Comparison of ENCODE assay signal across 8 cellular contexts in genomic region chr11:64810891-64811272, GRCh38. TPM values are rescaled to one million over a fixed set of nuclear protein-coding genes. Genes with fewer than 3 reads are reported as not detected.
A peak's percentile ranks its signal among the peaks of the same experiment; 100 is the strongest.
DNase-seq lines count a peak whose midpoint lies in the region; FAIRE-seq and TF ChIP-seq lines count a peak whose summit lies in the region.

No MANE protein-coding gene starts in this region.

- H3K4me1 ChIP-seq in OCI-LY7 (ENCODE audit: insufficient read depth, low read length, poor library complexity, severe bottlenecking) (peaks cover 45% of the 10 kb centered on the region), mucosa of rectum (ENCODE audit: control insufficient read depth in 2 of 2, insufficient read depth in 2 of 2, low read length in 2 of 2) (peaks cover 9 to 10% of the 10 kb centered on the region in 2 donors)

- H3K4me2 ChIP-seq in OCI-LY7 (ENCODE audit: low read length), result peak overlapping the region; percentile 97

- H3K27me3 ChIP-seq in mucosa of rectum (ENCODE audit: control insufficient read depth in 2 of 2, insufficient read depth in 2 of 2, low read length in 2 of 2), result no peaks in the 10 kb centered on the region

- no TSS peak for BruUV-seq in OCI-LY7 (replicated peaks; lab: Mats Ljungman, UMichigan)

- no peak overlapping the region for H3K9ac ChIP-seq in mucosa of rectum (ENCODE audit: low read depth in 1 of 2, low read length in 2 of 2)

- no peaks in the 10 kb centered on the region for H4K20me1 ChIP-seq in OCI-LY7 (ENCODE audit: insufficient read depth, low read length)

- H3K4me3 ChIP-seq in OCI-LY7 (ENCODE audit: low read depth, low read length, poor library complexity, severe bottlenecking) (peak overlapping the region; percentile 96), coronary artery (peak overlapping the region; percentile 91), mucosa of rectum (ENCODE audit: low read length in 2 of 2) (peak overlapping the region; percentile 79 to 80)

- no peak for TF ChIP-seq CTCF in OCI-LY7 (conservative IDR thresholded peaks at IDR 0.05; ENCODE audit: low read length)
- no peak for TF ChIP-seq CTCF in coronary artery (IDR thresholded peaks at IDR 0.05)

- H3K79me2 ChIP-seq in OCI-LY7 (ENCODE audit: insufficient read depth, low read depth, low read length), result peaks cover 16% of the 10 kb centered on the region

- peaks cover 26% of the 10 kb centered on the region; the same call in 1 of the 2 replicates for H3K36me3 ChIP-seq in OCI-LY7 (ENCODE audit: insufficient read depth, low read length)
- H3K36me3 ChIP-seq in mucosa of rectum (ENCODE audit: control insufficient read depth in 2 of 2, insufficient read depth in 2 of 2, low read length in 2 of 2), result peaks cover 0 to 7% of the 10 kb centered on the region in 2 donors

- CTCF ChIA-PET in OCI-LY7 (lab: Charles Lee; ENCODE audit: unreplicated experiment), result no interaction called here

- peak; percentile 15 for DNase-seq in stimulated activated CD8-positive, alpha-beta memory T cell treated with anti-CD3 and anti-CD28 coated beads, Interleukin-12 subunit alpha, Interleukin-12 subunit beta, amount 100 ng/mL, for 1 hour (ENCODE audit: low read depth)
- DNase-seq in stimulated activated CD8-positive, alpha-beta memory T cell treated with anti-CD3 and anti-CD28 coated beads, Interleukin-4, amount 100 ng/mL, for 48 hours, result no peak
- DNase-seq in OCI-LY7 (ENCODE audit: low spot score), result no peak
- DNase-seq in coronary artery (ENCODE audit: low spot score), result no peak
- no peak for DNase-seq in GDM1 (lab: John Stamatoyannopoulos, UW)
- DNase-seq in urothelium cell line (ENCODE audit: low spot score), result no peak
- DNase-seq in NCI-H1105 treated with DMSO at 0.1 percent for 48 hours (lab: John Stamatoyannopoulos, UW), result no peak

- no peaks in the 10 kb centered on the region for H3K9me2 ChIP-seq in OCI-LY7 (ENCODE audit: insufficient read depth, low read length)

- H3K9me3 ChIP-seq in OCI-LY7 (ENCODE audit: low read length), result no peaks in the 10 kb centered on the region
- H3K9me3 ChIP-seq in mucosa of rectum (ENCODE audit: control insufficient read depth in 2 of 2, low read length in 2 of 2), result no peaks in the 10 kb centered on the region

- H2AFZ ChIP-seq in OCI-LY7 (ENCODE audit: low read length), result peak overlapping the region; percentile 61; the same call in 1 of the 2 replicates

- H3K27ac ChIP-seq in OCI-LY7 (ENCODE audit: low read depth, low read length, poor library complexity, severe bottlenecking) (peak overlapping the region; percentile 55), coronary artery (peak overlapping the region in 1 of 2 donors; percentile 77), mucosa of rectum (ENCODE audit: low read depth in 2 of 2, low read length in 2 of 2) (peak overlapping the region in 1 of 2 donors; percentile 77)

- FAIRE-seq in urothelium cell line (lab: Jason Lieb, UNC), result no peak

- intact Hi-C loops in OCI-LY7 (cut with micrococcal nuclease; ENCODE audit: unreplicated experiment), result no loop called here

- POLR2A ChIA-PET in OCI-LY7 (lab: Charles Lee), result interaction anchor here (0.6 to 2.4 kb wide), 4 partner anchors 10 to 521 kb away, joined by 3 to 14 read pairs (median 4); no protein-coding TSS in a partner anchor

RNA-seq across cellular contexts. Expression of gene MEN1, which starts 0.5 kb away (rescaled TPM):
- 29.8 and 44.4 TPM in 2 replicates for total RNA-seq in OCI-LY7 (2014; rRNA removed; shearing (Covaris generic))
- 71.6 and 72.4 TPM in 2 replicates for total RNA-seq in OCI-LY7 (2022)

RNA-seq across cellular contexts. Expression of gene MAP4K2, which starts 7.9 kb away (rescaled TPM):
- total RNA-seq in OCI-LY7 (2014; rRNA removed; shearing (Covaris generic)), result 109 and 115 TPM in 2 replicates
- total RNA-seq in OCI-LY7 (2022), result 110 and 122 TPM in 2 replicates

RNA-seq across cellular contexts. Expression of gene SF1, which starts 32.5 kb away (rescaled TPM):
- total RNA-seq in OCI-LY7 (2014; rRNA removed; shearing (Covaris generic)), result 247 and 261 TPM in 2 replicates
- 535 TPM in 2 replicates for total RNA-seq in OCI-LY7 (2022)

RNA-seq across cellular contexts. Expression of gene CDC42BPG, which starts 33.6 kb away (rescaled TPM):
- 4.9 TPM in 2 replicates for total RNA-seq in OCI-LY7 (2014; rRNA removed; shearing (Covaris generic))
- total RNA-seq in OCI-LY7 (2022), result 3.5 and 5.1 TPM in 2 replicates

RNA-seq across cellular contexts. Expression of gene PYGM, which starts 51.1 kb away (rescaled TPM):
- 2.2 and 10.1 TPM in 2 replicates for total RNA-seq in OCI-LY7 (2014; rRNA removed; shearing (Covaris generic))
- 2.2 and 2.4 TPM in 2 replicates for total RNA-seq in OCI-LY7 (2022)
